15 cellular contexts compared by ENCODE assay signal in genomic region chr10:133526957-133527588, GRCh38. TPM values are rescaled to one million over a fixed set of nuclear protein-coding genes. Genes with fewer than 3 reads are reported as not detected.
A peak's percentile ranks its signal among the peaks of the same experiment; 100 is the strongest.
DNase-seq lines count a peak whose midpoint lies in the region; ATAC-seq and TF ChIP-seq lines count a peak whose summit lies in the region.
"Had no signal": no experiment of that assay in that cellular context is flagged by ENCODE, and none has a peak within 500 bp of the region (broad histone marks: within the 10 kb centered on the region; RNA-seq: fewer than 3 reads in every experiment).

Gene CYP2E1 (plus strand): TSS chr10:133527363. CDS start chr10:133527396, 33 bp downstream.

- ATAC-seq in psoas muscle (no peak), GM21737 (IDR thresholded peaks at IDR 0.05; ENCODE audit: unreplicated experiment) (no peak), HG02885 (IDR thresholded peaks at IDR 0.05; ENCODE audit: poor library complexity, unreplicated experiment) (no peak)
- no peak for ATAC-seq in activated CD4-positive, CD25-positive, alpha-beta regulatory T cell treated with anti-CD3 and anti-CD28 coated beads, Interleukin-2, amount 50 U/mL, for 24 hours
- ATAC-seq: HCT116 had no signal

- no peak for TF ChIP-seq CTCF in LNCaP clone FGC (IDR thresholded peaks at IDR 0.05; ENCODE audit: control insufficient read depth, extremely low read depth, insufficient read depth)
- TF ChIP-seq CTCF in endothelial cell (IDR thresholded peaks at IDR 0.05; ENCODE audit: unreplicated experiment), result no peak
- no peak for TF ChIP-seq CTCF in psoas muscle (IDR thresholded peaks at IDR 0.05)

- no peaks in the 10 kb centered on the region for H3K9me3 Mint-ChIP-seq in endothelial cell (ENCODE audit: unreplicated experiment)
- H3K9me3 Mint-ChIP-seq: activated T-helper 1 cell treated with anti-CD3 and anti-CD28 coated beads, Interleukin-12 subunit alpha, Interleukin-12 subunit beta, Interleukin-2, Interleukin-4 antibody, amounts not matched to agents 30 ng/mL and 10 ng/mL and 1 ng/mL, durations not matched to agents 14 hours and 24 hours and 36 hours had no signal

- no peaks in the 10 kb centered on the region; a peak in 1 of 22 replicates for H3K36me3 ChIP-seq in BLaER1 treated with 17β-estradiol and CSF1 and Interleukin-3, amounts not matched to agents 10 nM and 100 nM
- H3K36me3 ChIP-seq in psoas muscle (ENCODE audit: insufficient read depth in 1 of 2, low read depth in 1 of 2), result no peaks in the 10 kb centered on the region

- H3K27ac Mint-ChIP-seq in endothelial cell (ENCODE audit: unreplicated experiment), result no peak within 1 kb of the TSS
- H3K27ac Mint-ChIP-seq: activated CD4-positive, alpha-beta T cell treated with anti-CD3 and anti-CD28 coated beads, Interleukin-2, amount 10 ng/mL, durations not matched to agents 7 days and 5 days; activated T-helper 1 cell treated with anti-CD3 and anti-CD28 coated beads, Interleukin-12 subunit alpha, Interleukin-12 subunit beta, Interleukin-2, Interleukin-4 antibody, amounts not matched to agents 30 ng/mL and 10 ng/mL and 1 ng/mL, durations not matched to agents 14 hours and 24 hours and 36 hours; CD4-positive, CD25-positive, alpha-beta regulatory T cell had no signal

- H3K27me3 Mint-ChIP-seq in endothelial cell (ENCODE audit: unreplicated experiment), result peaks cover 27% of the 10 kb centered on the region

- H3K4me1 ChIP-seq in BLaER1 treated with 17β-estradiol and CSF1 and Interleukin-3, amounts not matched to agents 10 nM and 100 nM, result peaks cover 27 to 48% (median 35%) of the 10 kb centered on the region in 10 experiments
- no peaks in the 10 kb centered on the region for H3K4me1 ChIP-seq in psoas muscle

- intact Hi-C loops in psoas muscle (cut with DNase I), result no loop called here

- 62 to 71% (median 62%) methylated on average over 16 of the region's 16 CpGs for WGBS in psoas muscle, 3 donors

- H3K4me2 ChIP-seq in BLaER1 treated with 17β-estradiol and CSF1 and Interleukin-3, amounts not matched to agents 10 nM and 100 nM, result peak within 1 kb of the TSS in 7 of 11 experiments; percentile 90 to 100 (median 94); a peak in 9 of 22 replicates

- no peak within 1 kb of the TSS for H3K9ac ChIP-seq in BLaER1 treated with 17β-estradiol and CSF1 and Interleukin-3, amounts not matched to agents 10 nM and 100 nM

- no peaks in the 10 kb centered on the region for H3K36me3 Mint-ChIP-seq in endothelial cell (ENCODE audit: low read depth, unreplicated experiment)

- peaks cover 18% of the 10 kb centered on the region for H3K4me1 Mint-ChIP-seq in endothelial cell (ENCODE audit: unreplicated experiment)

- no peaks in the 10 kb centered on the region for H4K20me1 ChIP-seq in BLaER1 treated with 17β-estradiol and CSF1 and Interleukin-3, amounts not matched to agents 10 nM and 100 nM

- peaks cover 16 to 27% (median 20%) of the 10 kb centered on the region in 11 experiments for H3K9me3 ChIP-seq in BLaER1 treated with 17β-estradiol and CSF1 and Interleukin-3, amounts not matched to agents 10 nM and 100 nM (replicated peaks in 1 of 11)
- H3K9me3 ChIP-seq in psoas muscle, result peaks cover 11% of the 10 kb centered on the region

- DNase-seq in LNCaP clone FGC (ENCODE audit: low read depth) (no peak), endothelial cell (ENCODE audit: low spot score) (no peak), psoas muscle (no peak), islet precursor cell (no peak)
- DNase-seq: activated CD4-positive, alpha-beta T cell treated with anti-CD3 and anti-CD28 coated beads, Interleukin-2, amount 10 ng/mL, durations not matched to agents 7 days and 5 days; CD4-positive, CD25-positive, alpha-beta regulatory T cell; midbrain; MM.1S; stimulated activated CD4-positive, alpha-beta T cell treated with anti-CD3 and anti-CD28 coated beads, Interleukin-2, amount 100 ng/mL, for 24 hours had no signal

- H3K27ac ChIP-seq in BLaER1 treated with 17β-estradiol and CSF1 and Interleukin-3, amounts not matched to agents 10 nM and 100 nM, result no peak within 1 kb of the TSS
- H3K27ac ChIP-seq in psoas muscle, result no peak within 1 kb of the TSS

- no peak within 1 kb of the TSS for H3K4me3 ChIP-seq in BLaER1 treated with 17β-estradiol and CSF1 and Interleukin-3, amounts not matched to agents 10 nM and 100 nM
- H3K4me3 ChIP-seq in LNCaP clone FGC (ENCODE audit: low read depth, low read length), result peak within 1 kb of the TSS; percentile 47
- peak within 1 kb of the TSS; percentile 50 for H3K4me3 ChIP-seq in psoas muscle

- peak within 1 kb of the TSS; percentile 37 for H3K4me3 Mint-ChIP-seq in endothelial cell (ENCODE audit: unreplicated experiment)
- H3K4me3 Mint-ChIP-seq: activated CD4-positive, alpha-beta T cell treated with anti-CD3 and anti-CD28 coated beads, Interleukin-2, amount 10 ng/mL, durations not matched to agents 7 days and 5 days; activated T-helper 1 cell treated with anti-CD3 and anti-CD28 coated beads, Interleukin-12 subunit alpha, Interleukin-12 subunit beta, Interleukin-2, Interleukin-4 antibody, amounts not matched to agents 30 ng/mL and 10 ng/mL and 1 ng/mL, durations not matched to agents 14 hours and 24 hours and 36 hours had no signal

- 0 out of 22 replicates have a peak, but pooled peaks cover 0 to 6% (median 0%) of the 10 kb centered on the region in 11 experiments for H3K27me3 ChIP-seq in BLaER1 treated with 17β-estradiol and CSF1 and Interleukin-3, amounts not matched to agents 10 nM and 100 nM
- H3K27me3 ChIP-seq in psoas muscle (ENCODE audit: insufficient read depth in 3 of 3, low read length in 2 of 3), result peaks cover 0 to 44% (median 14%) of the 10 kb centered on the region in 3 donors

RNA-seq across cellular contexts. Expression of gene CYP2E1, which starts in this region (rescaled TPM):
- total RNA-seq in endothelial cell (ENCODE audit: unreplicated experiment) (7.7 TPM), psoas muscle (1 to 10 TPM in 3 of 4 donors, under 1 TPM in 1; 0.57 to 3.0 (median 1.8) TPM)
- 1 to 10 TPM in 1 of 3 donors, under 1 TPM in 2; 0.25 to 1.3 (median 0.41) TPM for polyA plus RNA-seq in psoas muscle

Comparison
In these comparisons a context has a peak if more than half of its experiments do, and no peak if none do; other contexts are left out.
1. H3K4me3 ChIP-seq: peak in LNCaP clone FGC (single experiment) and psoas muscle (single experiment); none in BLaER1 treated with 17β-estradiol and CSF1 and Interleukin-3, amounts not matched to agents 10 nM and 100 nM (0 of 10).